19 cellular contexts compared by ENCODE assay signal in genomic region chr22:16819249-16819648, GRCh38. TPM values are rescaled to one million over a fixed set of nuclear protein-coding genes. Genes with fewer than 3 reads are reported as not detected.
DNase-seq lines count a peak whose midpoint lies in the region; ATAC-seq, FAIRE-seq and TF ChIP-seq lines count a peak whose summit lies in the region.
"Had no signal": no experiment of that assay in that cellular context is flagged by ENCODE, and none has a peak within 500 bp of the region (broad histone marks: within the 10 kb centered on the region; RNA-seq: fewer than 3 reads in every experiment).

No MANE protein-coding gene starts in this region.

- H3K4me3 ChIP-seq in HepG2 (replicated peaks in 1 of 3; ENCODE audit: insufficient read depth in 1 of 3, low read depth in 2 of 3, low read length in 3 of 3) (no peak overlapping the region), right lobe of liver (no peak overlapping the region), K562 (no peak overlapping the region), thyroid gland (replicated peaks in 1 of 3) (no peak overlapping the region)

- DNase-seq in HepG2 (ENCODE audit: low spot score) (no peak), right lobe of liver (no peak), NAMALWA (ENCODE audit: low spot score) (peak; percentile 61), K562 (ENCODE audit: extremely low read depth in 1 of 4, low spot score in 3 of 4) (no peak), NCI-H1436 (lab: John Stamatoyannopoulos, UW) (no peak), thyroid gland (no peak)
- DNase-seq in stimulated activated CD4-positive, alpha-beta T cell treated with anti-CD3 and anti-CD28 coated beads, Interleukin-4, amount 100 ng/mL, for 24 hours: no peak
- DNase-seq: CD8-positive, alpha-beta memory T cell; GOT3; Kasumi-1; NCI-H1092; NCI-H1694 treated with DMSO at 0.1 percent for 48 hours; NCI-H345; NCI-H526 treated with DMSO at 0.1 percent for 48 hours; SIG-M5; SW 1271 had no signal

- POLR2A ChIA-PET in HepG2 (lab: Yijun Ruan, JAX) (no interaction called here), K562 (lab: Yijun Ruan, JAX) (interaction anchor here (1.0 to 1.5 kb wide), 2 partner anchors 9 to 14 kb away, joined by 4 to 6 read pairs; no protein-coding TSS in a partner anchor)

- H3K36me3 ChIP-seq in HepG2 (replicated peaks in 1 of 2; ENCODE audit: control insufficient read depth in 1 of 2, insufficient read depth in 2 of 2, low read length in 2 of 2) (no peaks in the 10 kb centered on the region), right lobe of liver (no peaks in the 10 kb centered on the region), K562 (ENCODE audit: control insufficient read depth, insufficient read depth, low read length) (peaks cover 39% of the 10 kb centered on the region), thyroid gland (no peaks in the 10 kb centered on the region)

- CTCF ChIA-PET in HepG2 (lab: Yijun Ruan, JAX; ENCODE audit: low intra/inter-chr PET ratio, low total read pairs): no interaction called here
- CTCF ChIA-PET in K562 (lab: Yijun Ruan, JAX; ENCODE audit: low intra/inter-chr PET ratio): no interaction called here

- H2AFZ ChIP-seq in HepG2 (ENCODE audit: low read length) (no peak overlapping the region), K562 (ENCODE audit: low read depth, low read length) (no peak overlapping the region)

- intact Hi-C loops in HepG2 (cut with micrococcal nuclease; ENCODE audit: unreplicated experiment) (no loop called here), right lobe of liver (cut with DNase I) (no loop called here), K562 (cut with micrococcal nuclease) (no loop called here), thyroid gland (cut with DNase I) (no loop called here)

- H4K20me1 ChIP-seq in HepG2 (ENCODE audit: insufficient read depth, low read length): no peaks in the 10 kb centered on the region
- H4K20me1 ChIP-seq in K562 (replicated peaks; ENCODE audit: control insufficient read depth, insufficient read depth, low read length): no peaks in the 10 kb centered on the region

- H3K4me1 ChIP-seq in HepG2 (ENCODE audit: insufficient read depth, low read length): no peaks in the 10 kb centered on the region
- no peaks in the 10 kb centered on the region for H3K4me1 ChIP-seq in right lobe of liver
- H3K4me1 ChIP-seq in K562 (replicated peaks in 1 of 2; ENCODE audit: control insufficient read depth in 2 of 2, insufficient read depth in 2 of 2, low read length in 2 of 2): no peaks in the 10 kb centered on the region
- H3K4me1 ChIP-seq in thyroid gland: no peaks in the 10 kb centered on the region

- FAIRE-seq in HepG2 (lab: Jason Lieb, UNC) (no peak), K562 (lab: Jason Lieb, UNC) (no peak)
- FAIRE-seq: RCC 7860 had no signal

- TF ChIP-seq RAD21 in HepG2 (CRISPR knock-in tag; IDR thresholded peaks at IDR 0.05): no peak
- no peak for TF ChIP-seq RAD21 in K562 (CRISPR knock-in tag; conservative IDR thresholded peaks at IDR 0.05 in 1 of 2, IDR thresholded peaks at IDR 0.05 in 1 of 2)

- H3K4me2 ChIP-seq in HepG2 (ENCODE audit: low read depth, low read length): no peak overlapping the region
- H3K4me2 ChIP-seq in K562 (ENCODE audit: insufficient read depth, low read length): no peak overlapping the region

- H3K9me1 ChIP-seq in K562 (ENCODE audit: control insufficient read depth, insufficient read depth, low read length): no peaks in the 10 kb centered on the region

- H3K27ac ChIP-seq in HepG2 (ENCODE audit: extremely low read length, insufficient read depth, low read length) (no peak overlapping the region), right lobe of liver (no peak overlapping the region), K562 (ENCODE audit: extremely low read depth, low read depth, low read length) (no peak overlapping the region), thyroid gland (no peak overlapping the region)

- H3K27me3 ChIP-seq in HepG2 (ENCODE audit: control insufficient read depth in 1 of 2, insufficient read depth in 2 of 2, low read length in 2 of 2) (no peaks in the 10 kb centered on the region), right lobe of liver (no peaks in the 10 kb centered on the region), K562 (ENCODE audit: control insufficient read depth in 2 of 2, insufficient read depth in 2 of 2, low read length in 2 of 2) (no peaks in the 10 kb centered on the region), thyroid gland (no peaks in the 10 kb centered on the region)

- no peak for TF ChIP-seq POLR2A in HepG2 (IDR thresholded peaks at IDR 0.05; ENCODE audit: insufficient read depth in 1 of 2, low read depth in 2 of 2, low read length in 2 of 2)
- no peak for TF ChIP-seq POLR2A in right lobe of liver (IDR thresholded peaks at IDR 0.05)
- TF ChIP-seq POLR2A in K562 (conservative IDR thresholded peaks at IDR 0.05): no peak
- TF ChIP-seq POLR2A in thyroid gland (IDR thresholded peaks at IDR 0.05): no peak

- H3K9me3 ChIP-seq in HepG2 (ENCODE audit: low read length): no peaks in the 10 kb centered on the region
- H3K9me3 ChIP-seq in right lobe of liver: peaks cover 0 to 3% (median 0%) of the 10 kb centered on the region in 4 donors
- no peaks in the 10 kb centered on the region; the same call in 1 of the 2 replicates for H3K9me3 ChIP-seq in K562 (replicated peaks; ENCODE audit: control insufficient read depth, insufficient read depth, low read depth, low read length)
- H3K9me3 ChIP-seq in thyroid gland: no peaks in the 10 kb centered on the region

- no peak overlapping the region for H3K9ac ChIP-seq in HepG2 (ENCODE audit: insufficient read depth, low read depth, low read length)
- H3K9ac ChIP-seq in K562 (ENCODE audit: insufficient read depth in 1 of 2, low read depth in 2 of 2, low read length in 2 of 2): no peak overlapping the region

- TF ChIP-seq CTCF in HepG2 (CRISPR knock-in tag; IDR thresholded peaks at IDR 0.05) (no peak), right lobe of liver (IDR thresholded peaks at IDR 0.05) (no peak), K562 (IDR thresholded peaks at IDR 0.05 in 2 of 3, conservative IDR thresholded peaks at IDR 0.05 in 1 of 3; ENCODE audit: insufficient read depth in 2 of 3, low read depth in 1 of 3, low read length in 3 of 3) (no peak), thyroid gland (IDR thresholded peaks at IDR 0.05) (no peak)

- TF ChIP-seq EP300 in HepG2 (IDR thresholded peaks at IDR 0.05; ENCODE audit: low read depth in 2 of 2, low read length in 2 of 2): no peak
- no peak for TF ChIP-seq EP300 in HepG2 (CRISPR knock-in tag; IDR thresholded peaks at IDR 0.05; ENCODE audit: borderline replicate concordance)
- no peak for TF ChIP-seq EP300 in K562 (IDR thresholded peaks at IDR 0.05; ENCODE audit: low read length)

- H3K79me2 ChIP-seq in HepG2 (ENCODE audit: insufficient read depth, low read length) (no peaks in the 10 kb centered on the region), K562 (ENCODE audit: control insufficient read depth, insufficient read depth, low read length) (0 out of 3 replicates have a peak, but pooled peaks cover 10% of the 10 kb centered on the region)

- BruUV-seq in HepG2 (replicated peaks; lab: Mats Ljungman, UMichigan) (no TSS peak), K562 (replicated peaks; lab: Mats Ljungman, UMichigan) (no TSS peak)

- in situ Hi-C loops in HepG2 (cut with HindIII; ENCODE audit: extremely low pct_ligation_motif_present, low pct_unique_long_range_greater_than_20kb) (no loop called here), K562 (cut with MboI) (no loop called here)

- no peak for ATAC-seq in HepG2
- ATAC-seq in right lobe of liver: no peak
- ATAC-seq in K562: no peak
- ATAC-seq in SK-N-SH treated with all-trans-retinoic acid at 6 μM for 48 hours: no peak

RNA-seq across cellular contexts. Expression of gene XKR3, which starts 6.0 kb away (rescaled TPM):
- total RNA-seq in HepG2 (2016; rRNA removed; fragmentation: Illumina TruSeq; extraction: Trizol) (not detected in 2 replicates), right lobe of liver (not detected), K562 (2014; rRNA removed) (3.5 and 3.6 TPM in 2 replicates), K562 (2014; rRNA removed; fragmentation: Illumina TruSeq; extraction: Trizol) (10.0 and 10.5 TPM in 2 replicates), K562 (2015; rRNA removed; fragmentation: Illumina TruSeq; extraction: Trizol) (8.8 and 9.2 TPM in 2 replicates), K562 (2021) (11.3 and 11.5 TPM in 2 replicates), thyroid gland (not detected)
- total RNA-seq in HepG2 (2016; cell fraction: cytosol; rRNA removed; fragmentation: Illumina TruSeq; extraction: Trizol; ENCODE audit: low read depth): not detected in 2 replicates
- total RNA-seq in HepG2 (2016; cell fraction: insoluble cytoplasmic fraction; rRNA removed; fragmentation: Illumina TruSeq; extraction: Trizol): not detected in 2 replicates
- not detected in 2 replicates for total RNA-seq in HepG2 (2016; cell fraction: membrane; rRNA removed; fragmentation: Illumina TruSeq; extraction: Trizol)
- not detected in 2 replicates for total RNA-seq in HepG2 (2016; cell fraction: nucleus; rRNA removed; fragmentation: Illumina TruSeq; extraction: Trizol)
- polyA plus RNA-seq in HepG2 (2011; rRNA removed) (not detected in 2 replicates), K562 (2011; rRNA removed) (6.1 and 6.8 TPM in 2 replicates), K562 (2014; fragmentation: Illumina TruSeq; extraction: Trizol) (6.9 and 7.1 TPM in 2 replicates), K562 (2014; fragmentation: Nextera tagmentation; extraction: Ambion mirVana) (1 to 10 TPM; 3.7 to 5.1 TPM), K562 (2014; rRNA removed) (11.1 and 11.2 TPM in 2 replicates)
- not detected in 2 replicates for polyA plus RNA-seq in HepG2 (2011; cell fraction: cytosol; rRNA removed)
- polyA plus RNA-seq in HepG2 (2011; cell fraction: nucleus; rRNA removed): not detected in 2 replicates
- polyA plus RNA-seq in HepG2 (2012): not detected in 2 replicates
- not detected in 2 replicates for polyA plus RNA-seq in HepG2 (2016; cell fraction: cytosol; fragmentation: Illumina TruSeq; extraction: Trizol; ENCODE audit: low read depth)
- polyA plus RNA-seq in HepG2 (2016; cell fraction: insoluble cytoplasmic fraction; fragmentation: Illumina TruSeq; extraction: Trizol; ENCODE audit: low read depth): not detected in 2 replicates
- polyA plus RNA-seq in HepG2 (2016; cell fraction: membrane; fragmentation: Illumina TruSeq; extraction: Trizol; ENCODE audit: low read depth): not detected in 2 replicates
- not detected in 2 replicates for polyA plus RNA-seq in HepG2 (2016; cell fraction: nucleus; fragmentation: Illumina TruSeq; extraction: Trizol; ENCODE audit: insufficient read depth, low read depth)
- not detected in 2 replicates for polyA minus RNA-seq in HepG2 (2011; rRNA and poly(A)+ RNA removed; ENCODE audit: low replicate concordance)
- polyA minus RNA-seq in HepG2 (2011; cell fraction: cytosol; rRNA and poly(A)+ RNA removed): not detected in 2 replicates
- polyA minus RNA-seq in HepG2 (2011; cell fraction: nucleus; rRNA and poly(A)+ RNA removed): not detected in 2 replicates
- 16.1 and 61.9 TPM in 2 replicates for total RNA-seq in K562 (2011; cell fraction: chromatin; rRNA removed; ENCODE audit: low replicate concordance)
- 10.8 and 13.3 TPM in 2 replicates for total RNA-seq in K562 (2011; cell fraction: nucleolus; rRNA removed)
- 27.7 and 41.4 TPM in 2 replicates for total RNA-seq in K562 (2011; cell fraction: nucleoplasm; rRNA removed)
- polyA plus RNA-seq in K562 (2011; cell fraction: cytosol; rRNA removed): 1.0 and 3.2 TPM in 2 replicates
- polyA plus RNA-seq in K562 (2011; cell fraction: nucleus; rRNA removed): 9.4 and 15.7 TPM in 2 replicates
- 5.1 and 6.2 TPM in 2 replicates for polyA plus RNA-seq in K562 (2012)
- 14.8 and 18.2 TPM in 2 replicates for polyA minus RNA-seq in K562 (2011; rRNA and poly(A)+ RNA removed)
- 6.2 and 6.5 TPM in 2 replicates for polyA minus RNA-seq in K562 (2011; cell fraction: cytosol; rRNA and poly(A)+ RNA removed)
- 10.2 and 19.5 TPM in 2 replicates for polyA minus RNA-seq in K562 (2011; cell fraction: nucleus; rRNA and poly(A)+ RNA removed)
- total RNA-seq: A172; CD8-positive, alpha-beta memory T cell had no signal
- polyA plus RNA-seq: CD8-positive, alpha-beta memory T cell had no signal

Comparison
In these comparisons a context has a peak if more than half of its experiments do, and no peak if none do; other contexts are left out.
1. Of the 241 proteins assayed by ChIP-seq in both HepG2 and K562: peak only in HepG2: none; only in K562: ATF4 and CEBPG; in both: CEBPB; in neither: 237; mixed calls (peak in some experiments, not most) for 1.